In genomic region chr21:44939532-44940115, GRCh38 we compare ENCODE assay signal across 1 cellular context.
TF ChIP-seq lines count a peak whose summit lies in the region.

Gene SLX9 (plus strand): TSS chr21:44940029. CDS start chr21:44940058, 29 bp downstream.

TF ChIP-seq in WTC11, 78 proteins besides CTCF, POLR2A, EP300 and RAD21 (continued from another document):
- TF ChIP-seq ZNF532 (CRISPR knock-in tag; IDR thresholded peaks at IDR 0.05; ENCODE audit: borderline replicate concordance): no peak
- TF ChIP-seq ZNF121 (CRISPR knock-in tag; IDR thresholded peaks at IDR 0.05): peak; percentile 68; the same call in 1 of the 2 replicates
- no peak for TF ChIP-seq NR2C2 (CRISPR knock-in tag; IDR thresholded peaks at IDR 0.05)
- no peak for TF ChIP-seq ATF6 (CRISPR knock-in tag; IDR thresholded peaks at IDR 0.05)
- TF ChIP-seq, protein P1, sequence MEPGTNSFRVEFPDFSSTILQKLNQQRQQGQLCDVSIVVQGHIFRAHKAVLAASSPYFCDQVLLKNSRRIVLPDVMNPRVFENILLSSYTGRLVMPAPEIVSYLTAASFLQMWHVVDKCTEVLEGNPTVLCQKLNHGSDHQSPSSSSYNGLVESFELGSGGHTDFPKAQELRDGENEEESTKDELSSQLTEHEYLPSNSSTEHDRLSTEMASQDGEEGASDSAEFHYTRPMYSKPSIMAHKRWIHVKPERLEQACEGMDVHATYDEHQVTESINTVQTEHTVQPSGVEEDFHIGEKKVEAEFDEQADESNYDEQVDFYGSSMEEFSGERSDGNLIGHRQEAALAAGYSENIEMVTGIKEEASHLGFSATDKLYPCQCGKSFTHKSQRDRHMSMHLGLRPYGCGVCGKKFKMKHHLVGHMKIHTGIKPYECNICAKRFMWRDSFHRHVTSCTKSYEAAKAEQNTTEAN (CRISPR knock-in tag; IDR thresholded peaks at IDR 0.05): no peak
- peak; percentile 95 for TF ChIP-seq HMGXB4 (CRISPR knock-in tag; IDR thresholded peaks at IDR 0.05)
- TF ChIP-seq E2F1 (CRISPR knock-in tag; IDR thresholded peaks at IDR 0.05): no peak; the same call in 1 of the 2 replicates
- TF ChIP-seq ZSCAN18 (CRISPR knock-in tag; IDR thresholded peaks at IDR 0.05): no peak
- TF ChIP-seq, protein P2, sequence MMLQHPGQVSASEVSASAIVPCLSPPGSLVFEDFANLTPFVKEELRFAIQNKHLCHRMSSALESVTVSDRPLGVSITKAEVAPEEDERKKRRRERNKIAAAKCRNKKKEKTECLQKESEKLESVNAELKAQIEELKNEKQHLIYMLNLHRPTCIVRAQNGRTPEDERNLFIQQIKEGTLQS (CRISPR knock-in tag; conservative IDR thresholded peaks at IDR 0.05): no peak
- TF ChIP-seq, protein P3, sequence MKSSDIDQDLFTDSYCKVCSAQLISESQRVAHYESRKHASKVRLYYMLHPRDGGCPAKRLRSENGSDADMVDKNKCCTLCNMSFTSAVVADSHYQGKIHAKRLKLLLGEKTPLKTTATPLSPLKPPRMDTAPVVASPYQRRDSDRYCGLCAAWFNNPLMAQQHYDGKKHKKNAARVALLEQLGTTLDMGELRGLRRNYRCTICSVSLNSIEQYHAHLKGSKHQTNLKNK (CRISPR knock-in tag; IDR thresholded peaks at IDR 0.05): no peak
- TF ChIP-seq, protein P4, sequence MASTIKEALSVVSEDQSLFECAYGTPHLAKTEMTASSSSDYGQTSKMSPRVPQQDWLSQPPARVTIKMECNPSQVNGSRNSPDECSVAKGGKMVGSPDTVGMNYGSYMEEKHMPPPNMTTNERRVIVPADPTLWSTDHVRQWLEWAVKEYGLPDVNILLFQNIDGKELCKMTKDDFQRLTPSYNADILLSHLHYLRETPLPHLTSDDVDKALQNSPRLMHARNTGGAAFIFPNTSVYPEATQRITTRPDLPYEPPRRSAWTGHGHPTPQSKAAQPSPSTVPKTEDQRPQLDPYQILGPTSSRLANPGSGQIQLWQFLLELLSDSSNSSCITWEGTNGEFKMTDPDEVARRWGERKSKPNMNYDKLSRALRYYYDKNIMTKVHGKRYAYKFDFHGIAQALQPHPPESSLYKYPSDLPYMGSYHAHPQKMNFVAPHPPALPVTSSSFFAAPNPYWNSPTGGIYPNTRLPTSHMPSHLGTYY (CRISPR knock-in tag; IDR thresholded peaks at IDR 0.05): no peak
- no peak for TF ChIP-seq NFYB (CRISPR knock-in tag; conservative IDR thresholded peaks at IDR 0.05; ENCODE audit: low read depth)
- peak; percentile 71; the same call in 1 of the 2 replicates for TF ChIP-seq TEAD1 (CRISPR knock-in tag; IDR thresholded peaks at IDR 0.05)
- TF ChIP-seq KAT7 (CRISPR knock-in tag; IDR thresholded peaks at IDR 0.05; ENCODE audit: borderline replicate concordance): no peak
- no peak for TF ChIP-seq STAT6 (CRISPR knock-in tag; conservative IDR thresholded peaks at IDR 0.05; ENCODE audit: low read depth)
- 0 out of 2 replicates have a peak, but pooled peaks have one; percentile 47 for TF ChIP-seq EMX1 (CRISPR knock-in tag; IDR thresholded peaks at IDR 0.05)
- TF ChIP-seq, protein P5, sequence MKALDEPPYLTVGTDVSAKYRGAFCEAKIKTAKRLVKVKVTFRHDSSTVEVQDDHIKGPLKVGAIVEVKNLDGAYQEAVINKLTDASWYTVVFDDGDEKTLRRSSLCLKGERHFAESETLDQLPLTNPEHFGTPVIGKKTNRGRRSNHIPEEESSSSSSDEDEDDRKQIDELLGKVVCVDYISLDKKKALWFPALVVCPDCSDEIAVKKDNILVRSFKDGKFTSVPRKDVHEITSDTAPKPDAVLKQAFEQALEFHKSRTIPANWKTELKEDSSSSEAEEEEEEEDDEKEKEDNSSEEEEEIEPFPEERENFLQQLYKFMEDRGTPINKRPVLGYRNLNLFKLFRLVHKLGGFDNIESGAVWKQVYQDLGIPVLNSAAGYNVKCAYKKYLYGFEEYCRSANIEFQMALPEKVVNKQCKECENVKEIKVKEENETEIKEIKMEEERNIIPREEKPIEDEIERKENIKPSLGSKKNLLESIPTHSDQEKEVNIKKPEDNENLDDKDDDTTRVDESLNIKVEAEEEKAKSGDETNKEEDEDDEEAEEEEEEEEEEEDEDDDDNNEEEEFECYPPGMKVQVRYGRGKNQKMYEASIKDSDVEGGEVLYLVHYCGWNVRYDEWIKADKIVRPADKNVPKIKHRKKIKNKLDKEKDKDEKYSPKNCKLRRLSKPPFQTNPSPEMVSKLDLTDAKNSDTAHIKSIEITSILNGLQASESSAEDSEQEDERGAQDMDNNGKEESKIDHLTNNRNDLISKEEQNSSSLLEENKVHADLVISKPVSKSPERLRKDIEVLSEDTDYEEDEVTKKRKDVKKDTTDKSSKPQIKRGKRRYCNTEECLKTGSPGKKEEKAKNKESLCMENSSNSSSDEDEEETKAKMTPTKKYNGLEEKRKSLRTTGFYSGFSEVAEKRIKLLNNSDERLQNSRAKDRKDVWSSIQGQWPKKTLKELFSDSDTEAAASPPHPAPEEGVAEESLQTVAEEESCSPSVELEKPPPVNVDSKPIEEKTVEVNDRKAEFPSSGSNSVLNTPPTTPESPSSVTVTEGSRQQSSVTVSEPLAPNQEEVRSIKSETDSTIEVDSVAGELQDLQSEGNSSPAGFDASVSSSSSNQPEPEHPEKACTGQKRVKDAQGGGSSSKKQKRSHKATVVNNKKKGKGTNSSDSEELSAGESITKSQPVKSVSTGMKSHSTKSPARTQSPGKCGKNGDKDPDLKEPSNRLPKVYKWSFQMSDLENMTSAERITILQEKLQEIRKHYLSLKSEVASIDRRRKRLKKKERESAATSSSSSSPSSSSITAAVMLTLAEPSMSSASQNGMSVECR (CRISPR knock-in tag; IDR thresholded peaks at IDR 0.05; ENCODE audit: borderline replicate concordance): peak; percentile 81; the same call in 1 of the 2 replicates
- TF ChIP-seq, protein P6, sequence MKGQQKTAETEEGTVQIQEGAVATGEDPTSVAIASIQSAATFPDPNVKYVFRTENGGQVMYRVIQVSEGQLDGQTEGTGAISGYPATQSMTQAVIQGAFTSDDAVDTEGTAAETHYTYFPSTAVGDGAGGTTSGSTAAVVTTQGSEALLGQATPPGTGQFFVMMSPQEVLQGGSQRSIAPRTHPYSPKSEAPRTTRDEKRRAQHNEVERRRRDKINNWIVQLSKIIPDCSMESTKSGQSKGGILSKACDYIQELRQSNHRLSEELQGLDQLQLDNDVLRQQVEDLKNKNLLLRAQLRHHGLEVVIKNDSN (CRISPR knock-in tag; IDR thresholded peaks at IDR 0.05): peak; percentile 57; the same call in 1 of the 2 replicates
- TF ChIP-seq ZNF232 (CRISPR knock-in tag; IDR thresholded peaks at IDR 0.05): peak; percentile 90
- TF ChIP-seq NFATC4 (CRISPR knock-in tag; IDR thresholded peaks at IDR 0.05): peak; percentile 57; the same call in 1 of the 2 replicates
- TF ChIP-seq, protein P7, sequence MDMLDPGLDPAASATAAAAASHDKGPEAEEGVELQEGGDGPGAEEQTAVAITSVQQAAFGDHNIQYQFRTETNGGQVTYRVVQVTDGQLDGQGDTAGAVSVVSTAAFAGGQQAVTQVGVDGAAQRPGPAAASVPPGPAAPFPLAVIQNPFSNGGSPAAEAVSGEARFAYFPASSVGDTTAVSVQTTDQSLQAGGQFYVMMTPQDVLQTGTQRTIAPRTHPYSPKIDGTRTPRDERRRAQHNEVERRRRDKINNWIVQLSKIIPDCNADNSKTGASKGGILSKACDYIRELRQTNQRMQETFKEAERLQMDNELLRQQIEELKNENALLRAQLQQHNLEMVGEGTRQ (CRISPR knock-in tag; IDR thresholded peaks at IDR 0.05): no peak
